Comparison of ENCODE assay signal across 8 cellular contexts in genomic region chr19:37007587-37008220, GRCh38.
DNase-seq lines count a peak whose midpoint lies in the region; ATAC-seq, FAIRE-seq and TF ChIP-seq lines count a peak whose summit lies in the region.

No MANE protein-coding gene starts in this region.

- peak; percentile 73 to 93 for ATAC-seq in stimulated activated naive B cell treated with anti-CD40 and anti-IgM and Interleukin-4, amounts not matched to agents 10 μg/mL and 1 μg/mL and 100 μg/mL, for 72 hours (replicated peaks)

- H3K36me3 Mint-ChIP-seq in stimulated activated naive B cell treated with anti-CD40 and anti-IgM and Interleukin-4, amounts not matched to agents 10 μg/mL and 1 μg/mL and 100 μg/mL, for 72 hours: peaks cover 33 to 43% of the 10 kb centered on the region in 2 donors

- peaks cover 16 to 20% of the 10 kb centered on the region in 2 donors for H3K9me3 Mint-ChIP-seq in stimulated activated naive B cell treated with anti-CD40 and anti-IgM and Interleukin-4, amounts not matched to agents 10 μg/mL and 1 μg/mL and 100 μg/mL, for 72 hours

- H3K9me3 ChIP-seq in Peyer's patch (peaks cover 0 to 22% (median 9%) of the 10 kb centered on the region in 4 donors), HAP-1 (no peaks in the 10 kb centered on the region)

- H3K27ac Mint-ChIP-seq in stimulated activated naive B cell treated with anti-CD40 and anti-IgM and Interleukin-4, amounts not matched to agents 10 μg/mL and 1 μg/mL and 100 μg/mL, for 72 hours: peak overlapping the region; percentile 88

- H3K27me3 ChIP-seq in Peyer's patch (no peaks in the 10 kb centered on the region), bronchial epithelial cell (ENCODE audit: control insufficient read depth, insufficient read depth, low read length) (no peaks in the 10 kb centered on the region), HAP-1 (ENCODE audit: low read depth) (no peaks in the 10 kb centered on the region)

- peaks cover 0 to 4% of the 10 kb centered on the region in 2 donors for H3K27me3 Mint-ChIP-seq in stimulated activated naive B cell treated with anti-CD40 and anti-IgM and Interleukin-4, amounts not matched to agents 10 μg/mL and 1 μg/mL and 100 μg/mL, for 72 hours

- H3K4me1 ChIP-seq in Peyer's patch: no peaks in the 10 kb centered on the region
- H3K4me1 ChIP-seq in HAP-1: no peaks in the 10 kb centered on the region

- TF ChIP-seq POLR2A in Peyer's patch (IDR thresholded peaks at IDR 0.05): no peak

- H3K27ac ChIP-seq in Peyer's patch: peak overlapping the region in 1 of 4 donors; percentile 17

- peaks cover 2 to 13% of the 10 kb centered on the region in 2 donors for H3K4me1 Mint-ChIP-seq in stimulated activated naive B cell treated with anti-CD40 and anti-IgM and Interleukin-4, amounts not matched to agents 10 μg/mL and 1 μg/mL and 100 μg/mL, for 72 hours

- DNase-seq in AG09309 (ENCODE audit: low read depth): peak; percentile 7
- peak in 2 of 3 donors; percentile 19 to 50 for DNase-seq in Peyer's patch
- DNase-seq in bronchial epithelial cell (ENCODE audit: low read depth): peak; percentile 10
- peak; percentile 68 for DNase-seq in mucosa of gallbladder (ENCODE audit: low spot score)
- peak; percentile 53 for DNase-seq in stimulated activated naive B cell treated with anti-CD40 and anti-IgM and Interleukin-4, amounts not matched to agents 10 μg/mL and 1 μg/mL and 100 μg/mL, for 72 hours
- no peak for DNase-seq in NK-92 (lab: John Stamatoyannopoulos, UW; ENCODE audit: unreplicated experiment)
- DNase-seq in SHP77 treated with DMSO at 0.1 percent for 48 hours (lab: John Stamatoyannopoulos, UW): no peak
- DNase-seq in HAP-1 (ENCODE audit: low spot score in 2 of 2): no peak

- H3K4me3 Mint-ChIP-seq in stimulated activated naive B cell treated with anti-CD40 and anti-IgM and Interleukin-4, amounts not matched to agents 10 μg/mL and 1 μg/mL and 100 μg/mL, for 72 hours: peak overlapping the region; percentile 85 to 95

- H3K36me3 ChIP-seq in Peyer's patch (no peaks in the 10 kb centered on the region), bronchial epithelial cell (ENCODE audit: control insufficient read depth, insufficient read depth, low read length) (no peaks in the 10 kb centered on the region), HAP-1 (replicated peaks) (no peaks in the 10 kb centered on the region)

- in situ Hi-C loops in HAP-1 (cut with MboI; ENCODE audit: low sequenced_read_pairs): no loop called here

- TF ChIP-seq CTCF in AG09309 (IDR thresholded peaks at IDR 0.05; ENCODE audit: control insufficient read depth, insufficient read depth, low read depth, low read length, missing control alignments) (no peak), Peyer's patch (IDR thresholded peaks at IDR 0.05) (no peak), bronchial epithelial cell (IDR thresholded peaks at IDR 0.05; ENCODE audit: insufficient read depth, low read length, severe bottlenecking) (no peak)

- H3K4me3 ChIP-seq in AG09309 (ENCODE audit: control insufficient read depth, low read depth, low read length) (peak overlapping the region; percentile 36), Peyer's patch (peak overlapping the region in 3 of 4 donors; percentile 25 to 39 (median 33)), bronchial epithelial cell (ENCODE audit: low read depth, low read length) (peak overlapping the region; percentile 27), HAP-1 (no peak overlapping the region)

- FAIRE-seq in bronchial epithelial cell (lab: Jason Lieb, UNC): no peak

Comparison
In these comparisons a context has a peak if more than half of its experiments do, and no peak if none do; other contexts are left out.
1. DNase-seq: peak in AG09309 (single experiment), Peyer's patch (2 of 3), bronchial epithelial cell (single experiment), mucosa of gallbladder (single experiment) and stimulated activated naive B cell treated with anti-CD40 and anti-IgM and Interleukin-4, amounts not matched to agents 10 μg/mL and 1 μg/mL and 100 μg/mL, for 72 hours (single experiment); none in NK-92 (single experiment), SHP77 treated with DMSO at 0.1 percent for 48 hours (single experiment) and HAP-1 (0 of 2).